19 cellular contexts compared by ENCODE assay signal in genomic region chr20:62275263-62275619, GRCh38. TPM values are rescaled to one million over a fixed set of nuclear protein-coding genes. Genes with fewer than 3 reads are reported as not detected.
"Had no signal": no experiment of that assay in that cellular context is flagged by ENCODE, and none has a peak within 500 bp of the region (broad histone marks: within the 10 kb centered on the region; RNA-seq: fewer than 3 reads in every experiment).

No MANE protein-coding gene starts in this region.

- DNase-seq: activated CD4-positive, alpha-beta T cell treated with anti-CD3 and anti-CD28 coated beads, Interleukin-2, amount 10 ng/mL, durations not matched to agents 7 days and 5 days; activated CD4-positive, CD25-positive, alpha-beta regulatory T cell treated with anti-CD3 and anti-CD28 coated beads, Interleukin-2, amount 50 U/mL, for 72 hours; activated CD8-positive, alpha-beta T cell treated with anti-CD3 and anti-CD28 coated beads, Interleukin-2, amount 10 ng/mL, durations not matched to agents 7 days and 5 days; activated gamma-delta T cell; adrenal gland; effector memory CD4-positive, alpha-beta T cell; foreskin keratinocyte; glutamatergic neuron; right lobe of liver; small intestine; stimulated activated CD4-positive, alpha-beta T cell treated with anti-CD3 and anti-CD28 coated beads, Interleukin-2, amount 100 ng/mL, for 24 hours; T1000; trophoblast cell; uterus had no signal

- ATAC-seq: activated CD8-positive, alpha-beta T cell treated with anti-CD3 and anti-CD28 coated beads, Interleukin-2, amount 10 ng/mL, durations not matched to agents 7 days and 5 days; foreskin keratinocyte; stimulated activated effector memory CD8-positive, alpha-beta T cell treated with anti-CD3 and anti-CD28 coated beads, Interleukin-12 subunit alpha, Interleukin-12 subunit beta, amount 100 ng/mL, for 72 hours had no signal

- H3K27ac ChIP-seq: adrenal gland, breast epithelium, foreskin keratinocyte, right lobe of liver, uterus had no signal

- H3K27me3 ChIP-seq: adrenal gland, breast epithelium, foreskin keratinocyte, right lobe of liver, uterus had no signal

- H3K4me3 ChIP-seq: adrenal gland, breast epithelium, right lobe of liver, uterus had no signal

- H3K36me3 ChIP-seq: uterus had no signal

- H3K9me3 ChIP-seq: adrenal gland, breast epithelium, right lobe of liver, uterus had no signal

- H3K4me1 ChIP-seq: adrenal gland, breast epithelium, foreskin keratinocyte, right lobe of liver, uterus had no signal

RNA-seq across cellular contexts. Expression of gene HRH3, which starts 55.2 kb away (rescaled TPM):
- total RNA-seq: activated CD4-positive, alpha-beta T cell treated with anti-CD3 and anti-CD28 coated beads, Interleukin-2, amount 10 ng/mL, durations not matched to agents 7 days and 5 days; activated CD8-positive, alpha-beta T cell treated with anti-CD3 and anti-CD28 coated beads, Interleukin-2, amount 10 ng/mL, durations not matched to agents 7 days and 5 days; activated T-helper 1 cell treated with anti-CD3 and anti-CD28 coated beads, Interleukin-12 subunit alpha, Interleukin-12 subunit beta, Interleukin-2, Interleukin-4 antibody, amounts not matched to agents 30 ng/mL and 10 ng/mL and 1 ng/mL, durations not matched to agents 14 hours and 24 hours and 36 hours; breast epithelium; dermis microvascular lymphatic vessel endothelial cell; foreskin keratinocyte; liver; right lobe of liver; uterus had no signal
